ENCODE assay signal across 1 cellular context in the genomic region with DNA sequence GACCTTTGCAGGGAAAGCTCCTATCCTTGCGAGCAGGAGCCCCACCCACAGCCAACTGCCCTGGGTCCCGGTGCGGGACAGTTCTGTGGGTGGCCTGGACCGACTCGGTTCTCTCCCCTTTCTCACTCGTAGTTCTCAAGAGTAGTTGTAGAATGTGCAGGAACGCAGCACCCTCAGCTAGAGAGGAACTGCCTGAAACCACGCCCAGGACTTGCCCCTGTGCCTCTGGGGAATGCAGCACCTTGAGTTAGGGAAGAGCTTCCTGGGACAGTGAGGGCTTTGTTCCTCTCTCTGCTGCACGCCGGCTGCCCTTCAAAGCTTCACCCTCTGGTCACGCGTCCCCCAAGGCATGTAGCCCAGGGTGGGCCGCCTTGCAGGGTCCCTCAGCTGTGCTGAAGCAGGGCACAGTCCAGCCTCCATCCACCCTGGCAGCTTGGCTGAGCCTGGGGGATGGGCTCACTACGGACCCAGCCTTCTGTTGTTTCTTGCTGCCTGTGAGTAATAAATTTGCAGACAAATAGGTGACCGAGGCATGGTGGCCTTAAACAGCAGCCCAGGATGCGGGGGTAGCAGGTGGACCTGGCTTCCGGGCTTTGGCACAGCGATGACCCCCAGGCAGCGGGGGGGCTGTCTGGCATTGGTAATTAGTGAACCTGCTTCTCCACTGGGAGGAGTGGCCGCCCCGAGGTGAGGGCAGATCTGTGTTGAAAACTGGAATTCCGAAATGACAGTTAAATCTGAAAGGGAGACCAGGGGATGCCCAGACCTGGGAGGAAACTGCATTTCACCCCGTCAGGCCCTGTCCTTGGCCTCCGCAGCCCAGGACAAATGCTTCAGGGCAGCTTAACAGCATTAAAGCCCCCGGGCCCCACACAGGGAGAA.
A peak's percentile ranks its signal among the peaks of the same experiment; 100 is the strongest.
TF ChIP-seq lines count a peak whose summit lies in the region.

No MANE protein-coding gene starts in this region.

TF ChIP-seq in H1, 55 proteins besides CTCF, POLR2A, EP300 and RAD21 (continued from another document):
- TF ChIP-seq HDAC2 (IDR thresholded peaks at IDR 0.05; ENCODE audit: borderline replicate concordance in 1 of 2, low read depth in 2 of 2, low read length in 2 of 2) (no peak), TEAD4 (IDR thresholded peaks at IDR 0.05; ENCODE audit: low read depth, low read length) (peak; percentile 44; the same call in 1 of the 2 replicates)
